ENCODE assay signal across 1 cellular context in genomic region chr19:44807162-44807561, GRCh38.
TF ChIP-seq lines count a peak whose summit lies in the region.

No MANE protein-coding gene starts in this region.

TF ChIP-seq in GM12878, 131 proteins besides CTCF, POLR2A, EP300 and RAD21:
- TF ChIP-seq BCLAF1 (IDR thresholded peaks at IDR 0.05), result no peak
- no peak for TF ChIP-seq ZNF207 (IDR thresholded peaks at IDR 0.05; ENCODE audit: borderline replicate concordance)
- no peak for TF ChIP-seq RELA (IDR thresholded peaks at IDR 0.05; ENCODE audit: borderline replicate concordance, partially characterized antibody)
- no peak for TF ChIP-seq GATAD2B (conservative IDR thresholded peaks at IDR 0.05; ENCODE audit: low read depth)
- TF ChIP-seq STAT3 (IDR thresholded peaks at IDR 0.05; ENCODE audit: low read depth, low read length), result no peak
- no peak for TF ChIP-seq NFXL1 (IDR thresholded peaks at IDR 0.05; ENCODE audit: borderline replicate concordance)
- TF ChIP-seq MEF2A (IDR thresholded peaks at IDR 0.05; ENCODE audit: insufficient read depth, low read depth, low read length), result no peak
- no peak for TF ChIP-seq ZZZ3 (IDR thresholded peaks at IDR 0.05; ENCODE audit: control insufficient read depth, insufficient read length, low read depth)
- TF ChIP-seq SREBF2 (IDR thresholded peaks at IDR 0.05; ENCODE audit: low read length), result no peak
